ENCODE assay signal across 14 cellular contexts in genomic region chr7:64892116-64892515, GRCh38.
"Had no signal": no experiment of that assay in that cellular context is flagged by ENCODE, and none has a peak within 500 bp of the region (broad histone marks: within the 10 kb centered on the region; RNA-seq: fewer than 3 reads in every experiment).

No MANE protein-coding gene starts in this region.

- ATAC-seq: activated CD8-positive, alpha-beta memory T cell treated with anti-CD3 and anti-CD28 coated beads, Interleukin-2, amount 10 ng/mL, durations not matched to agents 7 days and 5 days; activated naive CD4-positive, alpha-beta T cell treated with anti-CD3 and anti-CD28 coated beads, Interleukin-2, amount 50 U/mL, for 72 hours; gastroesophageal sphincter; left ventricle myocardium superior; stimulated activated naive CD8-positive, alpha-beta T cell treated with anti-CD3 and anti-CD28 coated beads, Interleukin-15, amount 100 ng/mL, for 72 hours had no signal

- DNase-seq: activated CD4-positive, alpha-beta T cell treated with anti-CD3 and anti-CD28 coated beads for 1 hour; activated CD4-positive, alpha-beta T cell treated with anti-CD3 and anti-CD28 coated beads, Interleukin-2, amount 50 U/mL, for 48 hours; activated CD8-positive, alpha-beta memory T cell treated with anti-CD3 and anti-CD28 coated beads, Interleukin-2, amount 10 ng/mL, durations not matched to agents 7 days and 5 days; activated T-cell treated with anti-CD3 and anti-CD28 coated beads, Interleukin-2, amount 50 U/mL, for 24 hours; left ventricle myocardium superior; mesenchymal stem cell; stimulated activated CD4-positive, alpha-beta T cell treated with anti-CD3 and anti-CD28 coated beads, Interleukin-4, amount 100 ng/mL, for 4 hours; stimulated activated naive CD8-positive, alpha-beta T cell treated with anti-CD3 and anti-CD28 coated beads, Interleukin-15, amount 100 ng/mL, for 72 hours; T-helper 9 cell had no signal

- H3K4me1 ChIP-seq: breast epithelium had no signal

- H3K4me3 Mint-ChIP-seq: activated CD8-positive, alpha-beta memory T cell treated with anti-CD3 and anti-CD28 coated beads, Interleukin-2, amount 10 ng/mL, durations not matched to agents 7 days and 5 days; activated T-cell treated with anti-CD3 and anti-CD28 coated beads, Interleukin-2, amount 50 U/mL, for 24 hours; nephron; stimulated activated naive CD8-positive, alpha-beta T cell treated with anti-CD3 and anti-CD28 coated beads, Interleukin-15, amount 100 ng/mL, for 72 hours had no signal

- H3K36me3 Mint-ChIP-seq: activated CD8-positive, alpha-beta memory T cell treated with anti-CD3 and anti-CD28 coated beads, Interleukin-2, amount 10 ng/mL, durations not matched to agents 7 days and 5 days had no signal

- H3K27ac Mint-ChIP-seq: activated CD8-positive, alpha-beta memory T cell treated with anti-CD3 and anti-CD28 coated beads, Interleukin-2, amount 10 ng/mL, durations not matched to agents 7 days and 5 days; activated naive CD4-positive, alpha-beta T cell treated with anti-CD3 and anti-CD28 coated beads, Interleukin-2, amount 50 U/mL, for 72 hours; activated T-cell treated with anti-CD3 and anti-CD28 coated beads, Interleukin-2, amount 50 U/mL, for 24 hours; nephron; stimulated activated naive CD8-positive, alpha-beta T cell treated with anti-CD3 and anti-CD28 coated beads, Interleukin-15, amount 100 ng/mL, for 72 hours had no signal

- H3K27me3 ChIP-seq: breast epithelium had no signal

- H3K36me3 ChIP-seq: breast epithelium, gastroesophageal sphincter, tibial nerve had no signal

- H3K4me3 ChIP-seq: breast epithelium, gastroesophageal sphincter, tibial nerve had no signal

- H3K9me3 ChIP-seq: breast epithelium, gastroesophageal sphincter, tibial nerve had no signal

- H3K27ac ChIP-seq: tibial nerve had no signal
